ENCODE assay signal across 12 cellular contexts in the genomic region with DNA sequence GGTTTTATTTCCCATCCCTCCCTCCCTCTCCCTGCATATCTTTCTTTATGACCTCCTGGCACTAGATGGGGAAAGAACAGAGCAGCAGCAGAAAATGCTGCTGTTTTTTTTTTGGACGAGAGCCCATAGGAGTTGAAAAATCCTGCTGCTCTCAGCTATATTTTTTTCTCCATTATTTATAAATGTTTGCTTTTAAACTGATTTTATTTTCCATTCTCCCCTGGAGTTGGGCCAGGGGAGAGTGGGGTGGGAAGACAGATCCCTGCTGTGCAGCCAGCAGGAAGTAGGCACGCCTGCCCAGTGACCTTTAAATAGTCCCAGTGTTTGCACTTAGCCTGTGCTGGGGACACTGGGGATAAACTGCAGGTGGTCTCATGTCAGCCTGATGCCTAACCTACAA. TPM values are rescaled to one million over a fixed set of nuclear protein-coding genes. Genes with fewer than 3 reads are reported as not detected.
DNase-seq lines count a peak whose midpoint lies in the region; ATAC-seq and TF ChIP-seq lines count a peak whose summit lies in the region.
"Had no signal": no experiment of that assay in that cellular context is flagged by ENCODE, and none has a peak within 500 bp of the region (broad histone marks: within the 10 kb centered on the region; RNA-seq: fewer than 3 reads in every experiment).

No MANE protein-coding gene starts in this region.

- peak overlapping the region in 49 of 59 donors; percentile 3 to 95 (median 54) for H3K27ac ChIP-seq in dorsolateral prefrontal cortex
- no peak overlapping the region for H3K27ac ChIP-seq in right lobe of liver
- H3K27ac ChIP-seq in temporal lobe (ENCODE audit: low read depth, low read length), result peak overlapping the region; percentile 5

- 24% methylated on average over 2 of the region's 2 CpGs for WGBS in right lobe of liver (ENCODE audit: insufficient coverage, low coverage, low lambda C conversion rate, missing lambda C conversion rate)

- no peaks in the 10 kb centered on the region for H3K9me3 ChIP-seq in right lobe of liver
- H3K9me3 ChIP-seq: Peyer's patch had no signal

- H3K27me3 ChIP-seq in dorsolateral prefrontal cortex (no peaks in the 10 kb centered on the region), right lobe of liver (no peaks in the 10 kb centered on the region)
- H3K27me3 ChIP-seq: neural progenitor cell, Peyer's patch had no signal

- DNase-seq in SHP77 treated with DMSO at 0.1 percent for 48 hours (lab: John Stamatoyannopoulos, UW), result peak; percentile 45
- no peak for DNase-seq in dorsolateral prefrontal cortex
- DNase-seq in right lobe of liver, result no peak
- no peak for DNase-seq in NCI-H1436 (lab: John Stamatoyannopoulos, UW)
- no peak for DNase-seq in NCI-H2107 treated with DMSO at 0.1 percent for 48 hours (lab: John Stamatoyannopoulos, UW; ENCODE audit: unreplicated experiment)
- DNase-seq in UCSD-AML1 (lab: John Stamatoyannopoulos, UW; ENCODE audit: unreplicated experiment), result no peak
- DNase-seq: activated CD4-positive, CD25-positive, alpha-beta regulatory T cell; NCI-H2029 treated with DMSO at 0.1 percent for 48 hours; Peyer's patch had no signal

- ATAC-seq in right lobe of liver (peak; percentile 54 to 83 (median 78)), GM19455 (IDR thresholded peaks at IDR 0.05; ENCODE audit: unreplicated experiment) (no peak)

- peaks cover 0 to 30% (median 8%) of the 10 kb centered on the region in 4 donors for H3K36me3 ChIP-seq in right lobe of liver
- H3K36me3 ChIP-seq: neural progenitor cell had no signal

- intact Hi-C loops in dorsolateral prefrontal cortex (cut with DNase I) (no loop called here), right lobe of liver (cut with DNase I) (no loop called here)

- TF ChIP-seq POLR2A in right lobe of liver (IDR thresholded peaks at IDR 0.05), result no peak

- no peak for TF ChIP-seq CTCF in dorsolateral prefrontal cortex (IDR thresholded peaks at IDR 0.05 in 54 of 56, conservative IDR thresholded peaks at IDR 0.05 in 2 of 56; ENCODE audit: low read depth in 1 of 56, partially characterized antibody in 56 of 56)
- TF ChIP-seq CTCF in right lobe of liver (IDR thresholded peaks at IDR 0.05), result no peak

- H3K4me3 ChIP-seq in dorsolateral prefrontal cortex (no peak overlapping the region), right lobe of liver (no peak overlapping the region)
- H3K4me3 ChIP-seq: neural progenitor cell, Peyer's patch had no signal

- peaks cover 0 to 6% (median 0%) of the 10 kb centered on the region in 4 donors for H3K4me1 ChIP-seq in right lobe of liver

RNA-seq across cellular contexts. Expression of a gene that starts 17.4 kb away (rescaled TPM):
- 10 to 100 TPM; 15.0 to 59.6 (median 26.0) TPM for total RNA-seq in dorsolateral prefrontal cortex
- total RNA-seq in right lobe of liver, result 10 to 100 TPM; 26.5 to 35.4 (median 29.8) TPM
- 37.1 TPM for total RNA-seq in temporal lobe

RNA-seq across cellular contexts. Expression of a gene that starts 37.5 kb away (rescaled TPM):
- 1 to 10 TPM in 82 of 120 experiments, under 1 TPM in 36, not detected in 2; 0.26 to 4.3 (median 1.2) TPM for total RNA-seq in dorsolateral prefrontal cortex
- under 1 TPM; 0.43 to 0.68 (median 0.56) TPM for total RNA-seq in right lobe of liver
- 0.25 TPM for total RNA-seq in temporal lobe

Comparison
In these comparisons a context has a peak if more than half of its experiments do, and no peak if none do; other contexts are left out.
1. H3K27ac ChIP-seq: peak in dorsolateral prefrontal cortex (49 of 59) and temporal lobe (single experiment); none in right lobe of liver (0 of 3).